In the genomic region with DNA sequence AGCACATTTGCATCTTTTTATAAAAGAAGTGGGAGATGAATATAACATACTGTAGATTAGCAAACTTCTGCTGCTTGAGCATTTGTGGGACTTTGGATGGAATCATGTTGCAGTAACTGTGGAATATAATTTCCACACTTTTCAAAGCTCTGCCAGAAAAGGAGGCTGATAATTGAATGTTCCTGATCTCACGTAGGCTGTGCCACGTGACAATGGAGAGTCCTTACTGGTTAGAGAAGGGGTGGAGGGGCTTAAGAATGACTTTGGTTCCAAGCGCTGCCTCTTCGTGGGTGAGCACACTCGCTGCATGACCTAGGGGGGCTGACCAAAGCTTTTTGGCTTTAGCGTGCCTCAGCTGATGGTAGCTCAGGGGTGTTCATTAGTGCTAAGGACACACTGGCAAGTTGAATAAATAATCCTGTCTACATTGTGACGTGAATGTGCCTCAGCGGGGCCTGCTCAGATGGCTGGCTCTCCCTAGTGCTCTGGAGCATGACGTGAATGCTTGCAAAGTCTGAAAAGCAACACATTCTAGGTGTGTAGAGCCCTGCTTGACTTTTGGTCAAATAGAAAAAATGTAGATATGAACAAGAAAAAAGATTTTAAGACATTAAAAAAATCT, we compare ENCODE assay signal across 23 cellular contexts.
"Had no signal": no experiment of that assay in that cellular context is flagged by ENCODE, and none has a peak within 500 bp of the region (broad histone marks: within the 10 kb centered on the region; RNA-seq: fewer than 3 reads in every experiment).

No MANE protein-coding gene starts in this region.

- H3K36me3 ChIP-seq: MG63 had no signal

- H3K27me3 ChIP-seq: MG63, SJSA1 had no signal

- H3K27ac ChIP-seq: SJSA1, SK-N-MC had no signal

- H3K9me3 ChIP-seq: MG63, SJSA1 had no signal

- H3K4me3 ChIP-seq: MG63, SJSA1, SK-N-MC had no signal

- DNase-seq: IMR-90, Karpas-422, KG1, MG63, NCI-H1092, NCI-H1105 treated with DMSO at 0.1 percent for 48 hours, NCI-H1417 treated with DMSO at 0.1 percent for 48 hours, NCI-H146, NCI-H1694 treated with DMSO at 0.1 percent for 48 hours, NCI-H1930, NCI-H2081, NCI-H2171, NCI-H226, NCI-H446, NCI-H510A, NCI-H524 treated with DMSO at 0.1 percent for 48 hours, NCI-H69, NCI-H774, Right ventricle myocardium superior, RPMI8226, SIG-M5 had no signal
